1 cellular context compared by ENCODE assay signal in the genomic region with DNA sequence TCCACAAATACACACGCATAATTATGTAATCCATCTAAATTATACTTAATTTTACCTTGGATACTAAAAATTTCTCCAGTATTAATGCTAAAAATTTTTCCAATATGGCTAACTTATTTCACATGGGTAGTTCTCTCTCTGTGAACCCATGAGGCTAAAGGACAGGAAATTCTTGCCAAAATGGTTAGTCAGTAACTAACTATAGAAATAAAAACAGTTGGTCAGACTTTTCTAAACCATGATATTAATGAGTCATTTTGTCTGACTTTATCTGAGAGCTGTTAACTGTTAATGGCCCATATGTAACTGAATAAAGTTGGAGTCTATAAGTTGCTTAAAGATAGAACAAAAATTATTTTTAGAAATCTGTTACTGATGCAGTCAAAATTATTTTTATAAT.
TF ChIP-seq lines count a peak whose summit lies in the region.

No MANE protein-coding gene starts in this region.

TF ChIP-seq in IMR-90, 13 proteins besides CTCF, POLR2A, EP300 and RAD21 (continued from another document):
- TF ChIP-seq ELK1 (IDR thresholded peaks at IDR 0.05; ENCODE audit: borderline replicate concordance, low read depth, low read length) = no peak
- TF ChIP-seq MXI1 (IDR thresholded peaks at IDR 0.05; ENCODE audit: borderline replicate concordance, low read depth, low read length) = no peak
- no peak for TF ChIP-seq CEBPB (IDR thresholded peaks at IDR 0.05; ENCODE audit: low read depth, low read length)
TF ChIP-seq in IMR-90: peak in this region for 0.
